Comparison of ENCODE assay signal across 25 cellular contexts in the genomic region with DNA sequence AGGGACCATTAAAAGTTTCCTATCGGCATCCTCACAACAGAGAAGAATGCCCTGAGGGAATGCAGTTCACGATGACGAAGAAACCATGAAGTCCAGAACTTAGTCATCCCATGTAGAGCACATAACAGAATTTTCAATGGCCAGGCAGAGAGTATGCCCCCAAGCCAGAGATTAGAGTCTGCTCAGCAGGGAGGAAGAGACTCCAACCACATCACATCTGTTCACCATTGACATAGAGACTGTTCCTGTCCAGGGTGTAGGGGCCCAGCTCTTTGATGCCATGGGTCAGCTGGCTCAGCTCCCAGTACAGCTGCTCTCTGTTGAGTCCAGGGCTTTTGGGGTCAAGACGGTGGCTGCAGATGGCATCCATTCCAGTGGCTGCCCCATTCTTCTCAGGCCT.
DNase-seq lines count a peak whose midpoint lies in the region; ATAC-seq, FAIRE-seq and TF ChIP-seq lines count a peak whose summit lies in the region.
"Had no signal": no experiment of that assay in that cellular context is flagged by ENCODE, and none has a peak within 500 bp of the region (broad histone marks: within the 10 kb centered on the region; RNA-seq: fewer than 3 reads in every experiment).

No MANE protein-coding gene starts in this region.

- no peak for ATAC-seq in foreskin keratinocyte
- ATAC-seq: GM12878 had no signal

- H3K27me3 ChIP-seq in bronchial epithelial cell (ENCODE audit: control insufficient read depth, insufficient read depth, low read length) (no peaks in the 10 kb centered on the region), foreskin keratinocyte (no peaks in the 10 kb centered on the region)
- H3K27me3 ChIP-seq: BE2C, BLaER1 had no signal

- no peaks in the 10 kb centered on the region for H3K36me3 ChIP-seq in bronchial epithelial cell (ENCODE audit: control insufficient read depth, insufficient read depth, low read length)
- H3K36me3 ChIP-seq: BE2C, BLaER1 had no signal

- no peak overlapping the region for H3K4me3 ChIP-seq in bronchial epithelial cell (ENCODE audit: low read depth, low read length)
- H3K4me3 ChIP-seq: BLaER1, GM12878 had no signal

- peak; percentile 77 for DNase-seq in RPMI7951 (ENCODE audit: low read depth)
- DNase-seq in bronchial epithelial cell (ENCODE audit: low read depth), result no peak
- DNase-seq in foreskin keratinocyte, result no peak
- DNase-seq in activated CD4-positive, alpha-beta T cell treated with anti-CD3 and anti-CD28 coated beads, Interleukin-2, amount 50 U/mL, for 4 hours, result no peak
- DNase-seq in cardiac septum (ENCODE audit: low spot score), result no peak
- DNase-seq: 8988T; ACHN; BE2C; C1 segment of cervical spinal cord; CD4-positive, alpha-beta memory T cell; CD4-positive, CD25-positive, alpha-beta regulatory T cell; CD8-positive, alpha-beta memory T cell; COR-L47; DMS 273 treated with DMSO at 0.1 percent for 48 hours; DMS153; DMS53; DMS79; DND-41; EL; GDM1 had no signal

- no peaks in the 10 kb centered on the region for H3K4me1 ChIP-seq in foreskin keratinocyte
- H3K4me1 ChIP-seq: BE2C, BLaER1 had no signal

- no peak for TF ChIP-seq CTCF in bronchial epithelial cell (IDR thresholded peaks at IDR 0.05; ENCODE audit: insufficient read depth, low read length, severe bottlenecking)
- no peak for TF ChIP-seq CTCF in foreskin keratinocyte (conservative IDR thresholded peaks at IDR 0.05)

- intact Hi-C loops in cardiac septum (cut with DNase I), result no loop called here

- peak; percentile 7 for FAIRE-seq in bronchial epithelial cell (lab: Jason Lieb, UNC)
- FAIRE-seq: A204.1, GM12878, GM12892, GM18507 had no signal

- H3K27ac ChIP-seq in foreskin keratinocyte, result no peak overlapping the region
- H3K27ac ChIP-seq: BLaER1 had no signal
